8 cellular contexts compared by ENCODE assay signal in the genomic region with DNA sequence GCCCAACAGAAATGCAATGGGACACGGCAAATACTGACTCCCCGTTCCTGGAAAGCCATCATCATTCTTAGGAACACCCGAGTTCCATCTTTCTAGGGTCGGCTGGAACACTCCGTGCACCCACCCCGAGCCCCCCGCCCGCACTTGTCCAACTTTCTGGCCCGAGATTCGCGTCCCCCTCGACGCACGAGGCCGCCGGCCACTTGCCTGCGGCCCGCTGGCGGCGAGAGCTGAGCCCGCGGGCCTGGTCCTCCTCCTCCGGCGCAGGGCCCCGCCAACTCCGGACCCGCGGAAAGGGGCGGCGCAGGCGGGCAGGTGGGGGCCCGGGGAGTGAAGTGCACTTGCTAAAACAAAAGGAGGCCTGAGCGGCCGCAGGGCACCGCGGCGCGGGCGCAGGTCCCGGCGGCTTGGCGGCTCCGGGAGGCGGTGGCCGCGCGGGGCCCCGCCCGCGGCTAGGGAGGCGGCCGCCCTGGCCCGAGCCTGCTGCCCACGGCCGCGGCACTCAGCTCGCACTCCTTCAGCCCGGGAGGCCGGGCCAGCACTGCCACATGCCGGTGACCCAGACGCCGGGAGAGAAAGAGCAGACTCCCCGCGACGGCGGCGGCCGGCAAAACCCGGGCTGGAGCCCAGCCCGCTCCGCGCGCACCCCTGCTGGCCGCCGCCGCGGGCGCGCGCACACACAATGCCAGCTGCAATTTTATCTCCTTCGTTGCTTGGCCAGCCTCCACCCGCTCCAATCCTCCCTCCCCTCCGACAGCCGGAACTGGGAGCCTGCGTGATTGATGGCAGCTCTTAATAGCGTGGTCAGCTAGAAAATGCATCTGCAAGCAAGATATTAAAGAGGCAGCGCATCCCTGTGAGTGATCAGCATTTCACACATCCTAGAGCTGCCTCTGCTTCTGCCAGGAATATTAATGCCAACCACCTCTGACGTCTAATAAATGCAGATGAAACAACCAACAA.
A peak's percentile ranks its signal among the peaks of the same experiment; 100 is the strongest.
DNase-seq lines count a peak whose midpoint lies in the region; ATAC-seq and TF ChIP-seq lines count a peak whose summit lies in the region.

No MANE protein-coding gene starts in this region.

- POLR2A ChIA-PET in A673 (lab: Charles Lee; ENCODE audit: low non-redundant PET): interaction anchor here (0.7 kb wide), 1 partner anchor 239 kb away, joined by 3 read pairs; no protein-coding TSS in a partner anchor

- peak overlapping the region; percentile 52 to 88 (median 84) for H3K27ac Mint-ChIP-seq in immature natural killer cell

- TF ChIP-seq CTCF in A673 (conservative IDR thresholded peaks at IDR 0.05; ENCODE audit: low read depth, low read length) (no peak), VCaP (conservative IDR thresholded peaks at IDR 0.05) (peak; percentile 34)

- no peaks in the 10 kb centered on the region for H3K36me3 Mint-ChIP-seq in immature natural killer cell

- peak overlapping the region; percentile 72 for H3K4me3 ChIP-seq in A673 (ENCODE audit: low read depth, low read length, poor library complexity, severe bottlenecking)
- peak overlapping the region; percentile 49 to 73 (median 63) for H3K4me3 ChIP-seq in skeletal muscle tissue (ENCODE audit: low read length in 3 of 3)

- H3K9ac ChIP-seq in skeletal muscle tissue (ENCODE audit: low read depth in 1 of 3, low read length in 3 of 3): peak overlapping the region; percentile 65 to 74 (median 69)

- ATAC-seq in HG03066 (IDR thresholded peaks at IDR 0.05; ENCODE audit: low read depth, unreplicated experiment): peak; percentile 69

- H3K4me1 ChIP-seq in A673 (ENCODE audit: insufficient read depth, low read length, poor library complexity, severe bottlenecking) (peaks cover 64% of the 10 kb centered on the region), skeletal muscle tissue (ENCODE audit: control insufficient read depth in 3 of 3, insufficient read depth in 3 of 3, low read length in 3 of 3) (peaks cover 26 to 43% (median 34%) of the 10 kb centered on the region in 3 donors)

- H3K4me3 Mint-ChIP-seq in immature natural killer cell: peak overlapping the region; percentile 83 to 93 (median 88)

- no peaks in the 10 kb centered on the region for H3K36me3 ChIP-seq in A673 (ENCODE audit: insufficient read depth, low read length, poor library complexity, severe bottlenecking)
- H3K36me3 ChIP-seq in skeletal muscle tissue (ENCODE audit: control insufficient read depth in 3 of 3, insufficient read depth in 3 of 3, low read length in 3 of 3): no peaks in the 10 kb centered on the region

- BruUV-seq in A673 (replicated peaks; lab: Mats Ljungman, UMichigan): no TSS peak

- CTCF ChIA-PET in A673 (lab: Charles Lee): interaction anchor here (0.6 to 1.0 kb wide), 3 partner anchors 23 to 146 kb away, joined by 3 to 12 read pairs (median 4); no protein-coding TSS in a partner anchor

- no peaks in the 10 kb centered on the region for H3K9me3 Mint-ChIP-seq in immature natural killer cell

- H3K27me3 Mint-ChIP-seq in immature natural killer cell (ENCODE audit: low read depth in 3 of 3): peaks cover 6 to 13% (median 9%) of the 10 kb centered on the region in 3 donors

- no peaks in the 10 kb centered on the region for H3K9me3 ChIP-seq in A673 (ENCODE audit: low read depth, low read length, poor library complexity, severe bottlenecking)
- no peaks in the 10 kb centered on the region for H3K9me3 ChIP-seq in skeletal muscle tissue (ENCODE audit: control insufficient read depth in 3 of 3, low read length in 3 of 3)

- DNase-seq in A673 (ENCODE audit: low spot score): peak; percentile 98
- peak; percentile 88 for DNase-seq in NCI-H2171 (lab: John Stamatoyannopoulos, UW)
- DNase-seq in caudate nucleus (lab: John Stamatoyannopoulos, UW): peak; percentile 26 to 96 (median 85)
- DNase-seq in immature natural killer cell: peak; percentile 76 to 79 (median 79)

- intact Hi-C loops in A673 (cut with micrococcal nuclease; ENCODE audit: unreplicated experiment): loop anchor here (10.0 kb wide), 2 partner anchors 98 to 328 kb away; no protein-coding TSS in a partner anchor

- H3K27me3 ChIP-seq in A673 (replicated peaks; ENCODE audit: insufficient read depth, low read depth, low read length, poor library complexity) (no peaks in the 10 kb centered on the region), skeletal muscle tissue (ENCODE audit: control insufficient read depth in 3 of 3, insufficient read depth in 3 of 3, low read length in 3 of 3) (no peaks in the 10 kb centered on the region)

- peak; percentile 79 for TF ChIP-seq POLR2A in GM18526 (IDR thresholded peaks at IDR 0.05; ENCODE audit: extremely low read depth, insufficient read length)

- H3K27ac ChIP-seq in A673 (ENCODE audit: low read depth, low read length, poor library complexity, severe bottlenecking) (peak overlapping the region; percentile 95), VCaP (peak overlapping the region; percentile 100), caudate nucleus (ENCODE audit: low read depth, low read length) (peak overlapping the region; percentile 67), skeletal muscle tissue (ENCODE audit: low read depth, low read length) (peak overlapping the region; percentile 61)

- H3K4me1 Mint-ChIP-seq in immature natural killer cell: peaks cover 34 to 35% of the 10 kb centered on the region in 2 donors

Comparison
In these comparisons a context has a peak if more than half of its experiments do, and no peak if none do; other contexts are left out.
1. Peak in every context shown above with its lines: DNase-seq, ATAC-seq, H3K4me3 ChIP-seq and H3K27ac ChIP-seq.